Comparison of ENCODE assay signal across 18 cellular contexts in the genomic region with DNA sequence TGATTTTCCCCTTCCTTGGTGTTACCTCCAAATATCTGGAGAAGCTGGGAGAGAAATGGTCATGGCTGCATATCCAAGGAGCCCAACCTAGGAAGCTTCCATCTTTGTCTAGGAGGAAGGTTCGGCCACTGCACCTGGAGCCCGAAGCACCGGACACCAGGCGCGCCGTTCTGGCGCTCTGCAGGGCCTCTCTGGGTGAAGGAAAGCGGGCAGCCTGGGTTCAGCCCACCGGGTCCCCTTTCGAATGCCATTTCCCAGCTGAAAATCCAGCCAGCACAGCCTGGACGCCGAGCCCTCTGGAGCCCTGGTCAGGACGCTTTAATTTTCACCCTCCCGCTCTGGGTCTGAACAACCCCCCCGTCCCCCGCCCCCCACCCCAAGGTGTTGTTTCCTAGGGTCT. TPM values are rescaled to one million over a fixed set of nuclear protein-coding genes. Genes with fewer than 3 reads are reported as not detected.
"Had no signal": no experiment of that assay in that cellular context is flagged by ENCODE, and none has a peak within 500 bp of the region (broad histone marks: within the 10 kb centered on the region; RNA-seq: fewer than 3 reads in every experiment).

No MANE protein-coding gene starts in this region.

- H3K27ac ChIP-seq: adrenal gland, parathyroid adenoma, stomach, uterus had no signal

- DNase-seq: activated B cell treated with CpG ODN at 0.5 μM for 24 hours; activated naive CD4-positive, alpha-beta T cell treated with anti-CD3 and anti-CD28 coated beads, Interleukin-2, amount 10 ng/mL, durations not matched to agents 7 days and 5 days; adrenal gland; central memory CD4-positive, alpha-beta T cell; erythroblast; kidney glomerular epithelial cell; stimulated activated CD4-positive, alpha-beta T cell treated with anti-CD3 and anti-CD28 coated beads, Interleukin-4, amount 100 ng/mL, for 24 hours; stomach; uterus had no signal

- H3K9me3 Mint-ChIP-seq: activated B cell treated with CpG ODN at 0.5 μM for 24 hours; activated naive CD4-positive, alpha-beta T cell treated with anti-CD3 and anti-CD28 coated beads, Interleukin-2, amount 10 ng/mL, durations not matched to agents 7 days and 5 days; activated T-helper 2 cell treated with anti-CD3 and anti-CD28 coated beads, Interferon-gamma antibody, Interleukin-2, Interleukin-4, amounts not matched to agents 10 μg/mL and 5 μg/mL and 100 μg/mL, durations not matched to agents 14 hours and 24 hours and 36 hours; effector memory CD8-positive, alpha-beta T cell; neural crest cell had no signal

- H3K9ac ChIP-seq: parathyroid adenoma had no signal

- H3K4me3 Mint-ChIP-seq: activated B cell treated with CpG ODN at 0.5 μM for 24 hours; activated naive CD4-positive, alpha-beta T cell treated with anti-CD3 and anti-CD28 coated beads, Interleukin-2, amount 10 ng/mL, durations not matched to agents 7 days and 5 days had no signal

- H3K79me2 ChIP-seq: parathyroid adenoma had no signal

- H2AFZ ChIP-seq: parathyroid adenoma had no signal

- H3K36me3 ChIP-seq: adrenal gland, stomach, uterus had no signal

- H3K9me3 ChIP-seq: adrenal gland, uterus had no signal

- H3K27ac Mint-ChIP-seq: activated B cell treated with CpG ODN at 0.5 μM for 24 hours; activated naive CD4-positive, alpha-beta T cell treated with anti-CD3 and anti-CD28 coated beads, Interleukin-2, amount 10 ng/mL, durations not matched to agents 7 days and 5 days; activated T-helper 2 cell treated with anti-CD3 and anti-CD28 coated beads, Interferon-gamma antibody, Interleukin-2, Interleukin-4, amounts not matched to agents 10 μg/mL and 5 μg/mL and 100 μg/mL, durations not matched to agents 14 hours and 24 hours and 36 hours; effector memory CD8-positive, alpha-beta T cell had no signal

- H3K4me3 ChIP-seq: adrenal gland, uterus had no signal

RNA-seq across cellular contexts. Expression of a gene that starts 1.2 kb away (rescaled TPM):
- total RNA-seq: activated B cell treated with CpG ODN at 0.5 μM for 24 hours; activated CD4-positive, alpha-beta T cell treated with anti-CD3 and anti-CD28 coated beads, Interleukin-2, amount 10 ng/mL, durations not matched to agents 24 days and 14 days; activated T-helper 2 cell treated with anti-CD3 and anti-CD28 coated beads, Interferon-gamma antibody, Interleukin-2, Interleukin-4, amounts not matched to agents 10 μg/mL and 5 μg/mL and 100 μg/mL, durations not matched to agents 14 hours and 24 hours and 36 hours; mesenteric fat pad; neural crest cell; renal cortical epithelial cell; stomach; T-helper 1 cell treated with Interleukin-12 subunit alpha and Interleukin-12 subunit beta and Interleukin-4 antibody, amounts not matched to agents 30 ng/mL and 1 ng/mL, for 36 hours; uterus had no signal
- polyA plus RNA-seq: adrenal gland, stomach, thymus had no signal
